ENCODE assay signal across 2 cellular contexts in genomic region chr3:175792245-175792644, GRCh38.
A peak's percentile ranks its signal among the peaks of the same experiment; 100 is the strongest.
TF ChIP-seq lines count a peak whose summit lies in the region.

No MANE protein-coding gene starts in this region.

TF ChIP-seq in liver, 16 proteins besides CTCF, POLR2A, EP300 and RAD21 (continued from another document):
- TF ChIP-seq, protein P1, sequence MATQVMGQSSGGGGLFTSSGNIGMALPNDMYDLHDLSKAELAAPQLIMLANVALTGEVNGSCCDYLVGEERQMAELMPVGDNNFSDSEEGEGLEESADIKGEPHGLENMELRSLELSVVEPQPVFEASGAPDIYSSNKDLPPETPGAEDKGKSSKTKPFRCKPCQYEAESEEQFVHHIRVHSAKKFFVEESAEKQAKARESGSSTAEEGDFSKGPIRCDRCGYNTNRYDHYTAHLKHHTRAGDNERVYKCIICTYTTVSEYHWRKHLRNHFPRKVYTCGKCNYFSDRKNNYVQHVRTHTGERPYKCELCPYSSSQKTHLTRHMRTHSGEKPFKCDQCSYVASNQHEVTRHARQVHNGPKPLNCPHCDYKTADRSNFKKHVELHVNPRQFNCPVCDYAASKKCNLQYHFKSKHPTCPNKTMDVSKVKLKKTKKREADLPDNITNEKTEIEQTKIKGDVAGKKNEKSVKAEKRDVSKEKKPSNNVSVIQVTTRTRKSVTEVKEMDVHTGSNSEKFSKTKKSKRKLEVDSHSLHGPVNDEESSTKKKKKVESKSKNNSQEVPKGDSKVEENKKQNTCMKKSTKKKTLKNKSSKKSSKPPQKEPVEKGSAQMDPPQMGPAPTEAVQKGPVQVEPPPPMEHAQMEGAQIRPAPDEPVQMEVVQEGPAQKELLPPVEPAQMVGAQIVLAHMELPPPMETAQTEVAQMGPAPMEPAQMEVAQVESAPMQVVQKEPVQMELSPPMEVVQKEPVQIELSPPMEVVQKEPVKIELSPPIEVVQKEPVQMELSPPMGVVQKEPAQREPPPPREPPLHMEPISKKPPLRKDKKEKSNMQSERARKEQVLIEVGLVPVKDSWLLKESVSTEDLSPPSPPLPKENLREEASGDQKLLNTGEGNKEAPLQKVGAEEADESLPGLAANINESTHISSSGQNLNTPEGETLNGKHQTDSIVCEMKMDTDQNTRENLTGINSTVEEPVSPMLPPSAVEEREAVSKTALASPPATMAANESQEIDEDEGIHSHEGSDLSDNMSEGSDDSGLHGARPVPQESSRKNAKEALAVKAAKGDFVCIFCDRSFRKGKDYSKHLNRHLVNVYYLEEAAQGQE (IDR thresholded peaks at IDR 0.05) = no peak
- peak; percentile 42 for TF ChIP-seq SP1 (IDR thresholded peaks at IDR 0.05)
- TF ChIP-seq, protein P2, sequence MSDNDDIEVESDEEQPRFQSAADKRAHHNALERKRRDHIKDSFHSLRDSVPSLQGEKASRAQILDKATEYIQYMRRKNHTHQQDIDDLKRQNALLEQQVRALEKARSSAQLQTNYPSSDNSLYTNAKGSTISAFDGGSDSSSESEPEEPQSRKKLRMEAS (IDR thresholded peaks at IDR 0.05) = no peak
- no peak for TF ChIP-seq EGR1 (IDR thresholded peaks at IDR 0.05; ENCODE audit: low read depth in 2 of 2)

TF ChIP-seq in HepG2, 621 proteins besides CTCF, POLR2A, EP300 and RAD21:
- TF ChIP-seq ZBTB40 (IDR thresholded peaks at IDR 0.05) = no peak
- TF ChIP-seq ZBTB40 (CRISPR knock-in tag; IDR thresholded peaks at IDR 0.05) = no peak
- no peak for TF ChIP-seq ZNF441 (CRISPR knock-in tag; IDR thresholded peaks at IDR 0.05; ENCODE audit: borderline replicate concordance)
- no peak for TF ChIP-seq EZH2 (conservative IDR thresholded peaks at IDR 0.05; ENCODE audit: low read depth, low read length)
- TF ChIP-seq ETV6 (CRISPR knock-in tag; conservative IDR thresholded peaks at IDR 0.05) = no peak
- no peak for TF ChIP-seq FOXJ3 (CRISPR knock-in tag; IDR thresholded peaks at IDR 0.05; ENCODE audit: borderline replicate concordance)
- TF ChIP-seq RXRB (CRISPR knock-in tag; IDR thresholded peaks at IDR 0.05; ENCODE audit: borderline replicate concordance) = no peak
- no peak for TF ChIP-seq EED (CRISPR knock-in tag; IDR thresholded peaks at IDR 0.05)
- TF ChIP-seq KDM1A (CRISPR knock-in tag; IDR thresholded peaks at IDR 0.05) = no peak
TF ChIP-seq in HepG2: peak in this region for 0.
